ENCODE assay signal across 24 cellular contexts in genomic region chr1:21893046-21893805, GRCh38. TPM values are rescaled to one million over a fixed set of nuclear protein-coding genes. Genes with fewer than 3 reads are reported as not detected.
A peak's percentile ranks its signal among the peaks of the same experiment; 100 is the strongest.
DNase-seq lines count a peak whose midpoint lies in the region; ATAC-seq and TF ChIP-seq lines count a peak whose summit lies in the region.
"Had no signal": no experiment of that assay in that cellular context is flagged by ENCODE, and none has a peak within 500 bp of the region (broad histone marks: within the 10 kb centered on the region; RNA-seq: fewer than 3 reads in every experiment).

No MANE protein-coding gene starts in this region.

- H3K9me3 ChIP-seq in gastroesophageal sphincter: no peaks in the 10 kb centered on the region
- H3K9me3 ChIP-seq in CD4-positive, alpha-beta T cell (ENCODE audit: control insufficient read depth, low read length): no peaks in the 10 kb centered on the region
- H3K9me3 ChIP-seq: ovary, suprapubic skin had no signal

- POLR2A ChIA-PET in activated naive CD8-positive, alpha-beta T cell treated with anti-CD3 and anti-CD28 coated beads, Interleukin-2, amount 10 ng/mL, durations not matched to agents 7 days and 5 days (lab: Charles Lee): no interaction called here
- POLR2A ChIA-PET in CD4-positive, alpha-beta T cell (lab: Charles Lee): no interaction called here

- no peak overlapping the region for H3K4me3 Mint-ChIP-seq in activated naive CD8-positive, alpha-beta T cell treated with anti-CD3 and anti-CD28 coated beads, Interleukin-2, amount 10 ng/mL, durations not matched to agents 7 days and 5 days
- no peak overlapping the region for H3K4me3 Mint-ChIP-seq in activated naive CD8-positive, alpha-beta T cell treated with anti-CD3 and anti-CD28 coated beads for 36 hours
- H3K4me3 Mint-ChIP-seq in osteocyte (ENCODE audit: unreplicated experiment): no peak overlapping the region
- no peak overlapping the region for H3K4me3 Mint-ChIP-seq in CD4-positive, alpha-beta T cell
- H3K4me3 Mint-ChIP-seq: activated CD8-positive, alpha-beta T cell treated with anti-CD3 and anti-CD28 coated beads for 36 hours; memory B cell had no signal

- CTCF ChIA-PET in CD4-positive, alpha-beta T cell (lab: Charles Lee): no interaction called here

- H3K4me1 Mint-ChIP-seq in activated naive CD8-positive, alpha-beta T cell treated with anti-CD3 and anti-CD28 coated beads, Interleukin-2, amount 10 ng/mL, durations not matched to agents 7 days and 5 days: no peaks in the 10 kb centered on the region
- no peaks in the 10 kb centered on the region for H3K4me1 Mint-ChIP-seq in activated naive CD8-positive, alpha-beta T cell treated with anti-CD3 and anti-CD28 coated beads for 36 hours
- H3K4me1 Mint-ChIP-seq in osteocyte (ENCODE audit: unreplicated experiment): peaks cover 26% of the 10 kb centered on the region
- no peaks in the 10 kb centered on the region for H3K4me1 Mint-ChIP-seq in CD4-positive, alpha-beta T cell (ENCODE audit: low read depth)
- H3K4me1 Mint-ChIP-seq: memory B cell had no signal

- H3K27me3 ChIP-seq in gastroesophageal sphincter: no peaks in the 10 kb centered on the region
- H3K27me3 ChIP-seq in CD4-positive, alpha-beta T cell (ENCODE audit: control insufficient read depth, insufficient read depth, low read length): no peaks in the 10 kb centered on the region
- H3K27me3 ChIP-seq: ovary, suprapubic skin had no signal

- peak overlapping the region in 3 of 4 donors; percentile 57 to 98 (median 98) for H3K27ac ChIP-seq in gastroesophageal sphincter
- H3K27ac ChIP-seq in CD4-positive, alpha-beta T cell (ENCODE audit: low read depth, low read length): no peak overlapping the region
- H3K27ac ChIP-seq: ovary, suprapubic skin had no signal

- peaks cover 15 to 72% (median 49%) of the 10 kb centered on the region in 3 donors for H3K4me1 ChIP-seq in gastroesophageal sphincter

- peaks cover under 1% of the 10 kb centered on the region for H3K27me3 Mint-ChIP-seq in activated naive CD8-positive, alpha-beta T cell treated with anti-CD3 and anti-CD28 coated beads, Interleukin-2, amount 10 ng/mL, durations not matched to agents 7 days and 5 days
- H3K27me3 Mint-ChIP-seq in activated naive CD8-positive, alpha-beta T cell treated with anti-CD3 and anti-CD28 coated beads for 36 hours: no peaks in the 10 kb centered on the region
- H3K27me3 Mint-ChIP-seq in osteocyte (ENCODE audit: unreplicated experiment): no peaks in the 10 kb centered on the region
- no peaks in the 10 kb centered on the region for H3K27me3 Mint-ChIP-seq in CD4-positive, alpha-beta T cell
- H3K27me3 Mint-ChIP-seq: activated CD8-positive, alpha-beta T cell treated with anti-CD3 and anti-CD28 coated beads for 36 hours; naive thymus-derived CD4-positive, alpha-beta T cell had no signal

- TF ChIP-seq POLR2A in gastroesophageal sphincter (IDR thresholded peaks at IDR 0.05): no peak

- H3K9me3 Mint-ChIP-seq in activated naive CD8-positive, alpha-beta T cell treated with anti-CD3 and anti-CD28 coated beads, Interleukin-2, amount 10 ng/mL, durations not matched to agents 7 days and 5 days: no peaks in the 10 kb centered on the region
- no peaks in the 10 kb centered on the region for H3K9me3 Mint-ChIP-seq in activated naive CD8-positive, alpha-beta T cell treated with anti-CD3 and anti-CD28 coated beads for 36 hours
- H3K9me3 Mint-ChIP-seq in osteocyte (ENCODE audit: unreplicated experiment): no peaks in the 10 kb centered on the region
- H3K9me3 Mint-ChIP-seq in CD4-positive, alpha-beta T cell: no peaks in the 10 kb centered on the region
- H3K9me3 Mint-ChIP-seq: activated CD8-positive, alpha-beta T cell treated with anti-CD3 and anti-CD28 coated beads for 36 hours; memory B cell; naive thymus-derived CD4-positive, alpha-beta T cell had no signal

- no peak for TF ChIP-seq CTCF in gastroesophageal sphincter (IDR thresholded peaks at IDR 0.05)
- TF ChIP-seq CTCF in osteocyte (IDR thresholded peaks at IDR 0.05): no peak
- TF ChIP-seq CTCF in CD4-positive, alpha-beta T cell (IDR thresholded peaks at IDR 0.05): no peak

- H3K27ac Mint-ChIP-seq in activated naive CD8-positive, alpha-beta T cell treated with anti-CD3 and anti-CD28 coated beads, Interleukin-2, amount 10 ng/mL, durations not matched to agents 7 days and 5 days: peak overlapping the region; percentile 14
- H3K27ac Mint-ChIP-seq in activated naive CD8-positive, alpha-beta T cell treated with anti-CD3 and anti-CD28 coated beads for 36 hours: no peak overlapping the region
- H3K27ac Mint-ChIP-seq in osteocyte (ENCODE audit: unreplicated experiment): no peak overlapping the region
- H3K27ac Mint-ChIP-seq in CD4-positive, alpha-beta T cell: no peak overlapping the region
- H3K27ac Mint-ChIP-seq: activated CD8-positive, alpha-beta T cell treated with anti-CD3 and anti-CD28 coated beads for 36 hours; memory B cell had no signal

- no peak for ATAC-seq in activated naive CD8-positive, alpha-beta T cell treated with anti-CD3 and anti-CD28 coated beads, Interleukin-2, amount 10 ng/mL, durations not matched to agents 7 days and 5 days (ENCODE audit: low read depth)
- ATAC-seq in gastroesophageal sphincter: no peak
- ATAC-seq in CD4-positive, alpha-beta T cell (ENCODE audit: poor library complexity): no peak
- ATAC-seq: activated CD8-positive, alpha-beta T cell treated with anti-CD3 and anti-CD28 coated beads for 36 hours; naive thymus-derived CD4-positive, alpha-beta T cell had no signal

- no peak overlapping the region for H3K4me3 ChIP-seq in gastroesophageal sphincter
- H3K4me3 ChIP-seq: ovary, suprapubic skin had no signal

- no peak for TF ChIP-seq EP300 in gastroesophageal sphincter (IDR thresholded peaks at IDR 0.05)

- WGBS in gastroesophageal sphincter (ENCODE audit: low coverage in 1 of 2), 2 donors: 55 to 85% methylated on average over 2 to 6 of the region's 14 CpGs

- H3K36me3 Mint-ChIP-seq in activated naive CD8-positive, alpha-beta T cell treated with anti-CD3 and anti-CD28 coated beads, Interleukin-2, amount 10 ng/mL, durations not matched to agents 7 days and 5 days: no peaks in the 10 kb centered on the region
- no peaks in the 10 kb centered on the region for H3K36me3 Mint-ChIP-seq in activated naive CD8-positive, alpha-beta T cell treated with anti-CD3 and anti-CD28 coated beads for 36 hours
- H3K36me3 Mint-ChIP-seq in osteocyte (ENCODE audit: unreplicated experiment): peaks cover 14% of the 10 kb centered on the region
- H3K36me3 Mint-ChIP-seq in CD4-positive, alpha-beta T cell (ENCODE audit: low read depth): no peaks in the 10 kb centered on the region
- H3K36me3 Mint-ChIP-seq: memory B cell; naive thymus-derived CD4-positive, alpha-beta T cell had no signal

- peaks cover 0 to 78% of the 10 kb centered on the region in 2 donors for H3K36me3 ChIP-seq in gastroesophageal sphincter
- H3K36me3 ChIP-seq: ovary had no signal

- DNase-seq in activated naive CD8-positive, alpha-beta T cell treated with anti-CD3 and anti-CD28 coated beads, Interleukin-2, amount 10 ng/mL, durations not matched to agents 7 days and 5 days: no peak
- DNase-seq in activated naive CD8-positive, alpha-beta T cell treated with anti-CD3 and anti-CD28 coated beads for 36 hours: no peak
- peak; percentile 82 for DNase-seq in osteocyte (ENCODE audit: extremely low spot score, unreplicated experiment)
- no peak for DNase-seq in NCI-H748 (lab: John Stamatoyannopoulos, UW; ENCODE audit: unreplicated experiment)
- no peak for DNase-seq in T-helper 2 cell
- DNase-seq in putamen (ENCODE audit: low spot score): no peak
- no peak for DNase-seq in CD4-positive, alpha-beta T cell
- DNase-seq: 8988T; activated CD8-positive, alpha-beta T cell treated with anti-CD3 and anti-CD28 coated beads for 36 hours; anterior cingulate cortex; central memory CD4-positive, alpha-beta T cell; DND-41; erythroblast; KBM-7; naive thymus-derived CD4-positive, alpha-beta T cell; NCI-H146; NCI-H2171 treated with DMSO at 0.1 percent for 48 hours; NCI-H69; RPMI8226; T1000 had no signal

- intact Hi-C loops in CD4-positive, alpha-beta T cell (cut with DNase I, micrococcal nuclease): no loop called here

RNA-seq across cellular contexts. Expression of gene HSPG2, which starts 43.9 kb away (rescaled TPM):
- total RNA-seq in activated naive CD8-positive, alpha-beta T cell treated with anti-CD3 and anti-CD28 coated beads, Interleukin-2, amount 10 ng/mL, durations not matched to agents 7 days and 5 days: 1 to 10 TPM; 6.7 to 9.5 TPM
- total RNA-seq in activated naive CD8-positive, alpha-beta T cell treated with anti-CD3 and anti-CD28 coated beads for 36 hours: 10 to 100 TPM; 11.0 to 11.6 TPM
- 1,000 to 10,000 TPM in 1 of 4 donors, 100 to 1,000 TPM in 3; 311 to 1,021 (median 351) TPM for total RNA-seq in gastroesophageal sphincter
- total RNA-seq in osteocyte: 197 and 230 TPM in 2 replicates
- 10 to 100 TPM; 10.8 to 11.0 TPM for total RNA-seq in CD4-positive, alpha-beta T cell

Comparison
In these comparisons a context has a peak if more than half of its experiments do, and no peak if none do; other contexts are left out.
1. RNA of gene HSPG2, which starts 43.9 kb away (total RNA-seq): 311 to 1,021 TPM in gastroesophageal sphincter and 197 to 230 TPM in osteocyte; 11.0 to 11.6 TPM in activated naive CD8-positive, alpha-beta T cell treated with anti-CD3 and anti-CD28 coated beads for 36 hours, 10.8 to 11.0 TPM in CD4-positive, alpha-beta T cell and 6.7 to 9.5 TPM in activated naive CD8-positive, alpha-beta T cell treated with anti-CD3 and anti-CD28 coated beads, Interleukin-2, amount 10 ng/mL, durations not matched to agents 7 days and 5 days; every median in the first group is over 10 times any median in the second.